1 cellular context compared by ENCODE assay signal in the genomic region with DNA sequence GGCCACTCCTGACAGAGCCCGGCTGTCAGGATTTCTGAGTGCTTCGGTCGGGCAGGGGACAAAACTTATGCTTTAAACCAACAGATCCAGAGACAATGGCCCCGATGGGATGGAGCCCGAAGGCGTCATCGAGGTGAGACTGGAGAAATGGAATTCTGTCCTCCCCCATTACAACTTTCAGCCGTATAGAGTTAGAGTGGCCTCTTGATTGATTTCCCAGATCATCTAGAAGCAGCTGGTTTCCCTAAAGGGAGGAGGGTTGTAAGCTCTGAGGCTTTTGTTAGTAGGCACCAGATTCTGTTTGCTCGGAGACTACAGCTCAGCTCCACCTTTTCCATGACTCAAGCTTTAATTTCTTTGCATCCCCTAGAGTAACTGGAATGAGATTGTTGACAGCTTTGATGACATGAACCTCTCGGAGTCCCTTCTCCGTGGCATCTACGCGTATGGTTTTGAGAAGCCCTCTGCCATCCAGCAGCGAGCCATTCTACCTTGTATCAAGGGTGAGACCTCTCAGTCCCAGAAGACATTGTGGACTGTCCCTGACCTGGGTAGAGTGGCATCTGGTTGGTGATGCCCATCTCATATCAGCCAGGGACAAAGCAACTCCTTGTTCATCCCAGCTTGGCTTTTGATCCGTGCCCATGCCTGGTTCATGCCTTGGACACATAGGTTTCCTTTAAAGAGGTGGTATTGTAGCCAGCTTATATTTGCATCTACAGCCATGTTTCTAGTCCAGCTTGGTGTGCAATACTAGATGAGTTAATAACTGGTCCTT.
A peak's percentile ranks its signal among the peaks of the same experiment; 100 is the strongest.
TF ChIP-seq lines count a peak whose summit lies in the region.

No MANE protein-coding gene starts in this region.

TF ChIP-seq in H1, 55 proteins besides CTCF, POLR2A, EP300 and RAD21:
- TF ChIP-seq HDAC2 (IDR thresholded peaks at IDR 0.05; ENCODE audit: borderline replicate concordance in 1 of 2, low read depth in 2 of 2, low read length in 2 of 2), result 0 out of 4 replicates have a peak, but pooled peaks of 1 of the 2 experiments have one; percentile 14
- no peak for TF ChIP-seq SIN3A (conservative IDR thresholded peaks at IDR 0.05 in 1 of 2, IDR thresholded peaks at IDR 0.05 in 1 of 2; ENCODE audit: low read depth in 1 of 2, low read length in 2 of 2)
- peak; percentile 66 for TF ChIP-seq POLR2AphosphoS5 (IDR thresholded peaks at IDR 0.05; ENCODE audit: low read depth, low read length)
TF ChIP-seq in H1: peak in this region for 2.
